ENCODE assay signal across 2 cellular contexts in genomic region chr3:108472011-108472591, GRCh38.
A peak's percentile ranks its signal among the peaks of the same experiment; 100 is the strongest.
TF ChIP-seq lines count a peak whose summit lies in the region.

No MANE protein-coding gene starts in this region.

TF ChIP-seq in A549, 52 proteins besides CTCF, POLR2A, EP300 and RAD21 (continued from another document):
- TF ChIP-seq, protein P1, sequence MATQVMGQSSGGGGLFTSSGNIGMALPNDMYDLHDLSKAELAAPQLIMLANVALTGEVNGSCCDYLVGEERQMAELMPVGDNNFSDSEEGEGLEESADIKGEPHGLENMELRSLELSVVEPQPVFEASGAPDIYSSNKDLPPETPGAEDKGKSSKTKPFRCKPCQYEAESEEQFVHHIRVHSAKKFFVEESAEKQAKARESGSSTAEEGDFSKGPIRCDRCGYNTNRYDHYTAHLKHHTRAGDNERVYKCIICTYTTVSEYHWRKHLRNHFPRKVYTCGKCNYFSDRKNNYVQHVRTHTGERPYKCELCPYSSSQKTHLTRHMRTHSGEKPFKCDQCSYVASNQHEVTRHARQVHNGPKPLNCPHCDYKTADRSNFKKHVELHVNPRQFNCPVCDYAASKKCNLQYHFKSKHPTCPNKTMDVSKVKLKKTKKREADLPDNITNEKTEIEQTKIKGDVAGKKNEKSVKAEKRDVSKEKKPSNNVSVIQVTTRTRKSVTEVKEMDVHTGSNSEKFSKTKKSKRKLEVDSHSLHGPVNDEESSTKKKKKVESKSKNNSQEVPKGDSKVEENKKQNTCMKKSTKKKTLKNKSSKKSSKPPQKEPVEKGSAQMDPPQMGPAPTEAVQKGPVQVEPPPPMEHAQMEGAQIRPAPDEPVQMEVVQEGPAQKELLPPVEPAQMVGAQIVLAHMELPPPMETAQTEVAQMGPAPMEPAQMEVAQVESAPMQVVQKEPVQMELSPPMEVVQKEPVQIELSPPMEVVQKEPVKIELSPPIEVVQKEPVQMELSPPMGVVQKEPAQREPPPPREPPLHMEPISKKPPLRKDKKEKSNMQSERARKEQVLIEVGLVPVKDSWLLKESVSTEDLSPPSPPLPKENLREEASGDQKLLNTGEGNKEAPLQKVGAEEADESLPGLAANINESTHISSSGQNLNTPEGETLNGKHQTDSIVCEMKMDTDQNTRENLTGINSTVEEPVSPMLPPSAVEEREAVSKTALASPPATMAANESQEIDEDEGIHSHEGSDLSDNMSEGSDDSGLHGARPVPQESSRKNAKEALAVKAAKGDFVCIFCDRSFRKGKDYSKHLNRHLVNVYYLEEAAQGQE (IDR thresholded peaks at IDR 0.05), result no peak
- TF ChIP-seq, protein P2, sequence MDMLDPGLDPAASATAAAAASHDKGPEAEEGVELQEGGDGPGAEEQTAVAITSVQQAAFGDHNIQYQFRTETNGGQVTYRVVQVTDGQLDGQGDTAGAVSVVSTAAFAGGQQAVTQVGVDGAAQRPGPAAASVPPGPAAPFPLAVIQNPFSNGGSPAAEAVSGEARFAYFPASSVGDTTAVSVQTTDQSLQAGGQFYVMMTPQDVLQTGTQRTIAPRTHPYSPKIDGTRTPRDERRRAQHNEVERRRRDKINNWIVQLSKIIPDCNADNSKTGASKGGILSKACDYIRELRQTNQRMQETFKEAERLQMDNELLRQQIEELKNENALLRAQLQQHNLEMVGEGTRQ (IDR thresholded peaks at IDR 0.05), result no peak
- TF ChIP-seq ZFP36 (IDR thresholded peaks at IDR 0.05; ENCODE audit: borderline replicate concordance, partially characterized antibody) (no peak), CHD4 (IDR thresholded peaks at IDR 0.05; ENCODE audit: borderline replicate concordance) (no peak), GATA3 (IDR thresholded peaks at IDR 0.05; ENCODE audit: borderline replicate concordance) (peak; percentile 40; the same call in 1 of the 2 replicates), ZNF302 (CRISPR knock-in tag; IDR thresholded peaks at IDR 0.05) (no peak), RCOR1 (IDR thresholded peaks at IDR 0.05; ENCODE audit: low read depth, low read length) (no peak), NR3C1 (IDR thresholded peaks at IDR 0.05) (no peak), JUNB (IDR thresholded peaks at IDR 0.05) (peak; percentile 80), CBX2 (IDR thresholded peaks at IDR 0.05; ENCODE audit: borderline replicate concordance, low read depth) (no peak), RNF2 (IDR thresholded peaks at IDR 0.05; ENCODE audit: borderline replicate concordance, low read depth) (no peak), HOXB5 (CRISPR knock-in tag; IDR thresholded peaks at IDR 0.05) (no peak), TFCP2L1 (CRISPR knock-in tag; IDR thresholded peaks at IDR 0.05) (no peak), FOSL2 (IDR thresholded peaks at IDR 0.05) (peak; percentile 45), FOSL2 (CRISPR knock-in tag; IDR thresholded peaks at IDR 0.05) (peak; percentile 86), HOXB13 (CRISPR knock-in tag; IDR thresholded peaks at IDR 0.05; ENCODE audit: low read depth) (no peak), EHMT2 (IDR thresholded peaks at IDR 0.05; ENCODE audit: low read depth) (no peak), TP53 (CRISPR knock-in tag; IDR thresholded peaks at IDR 0.05) (no peak), MYC (IDR thresholded peaks at IDR 0.05; ENCODE audit: borderline replicate concordance, low read length) (no peak), JUN (IDR thresholded peaks at IDR 0.05) (peak; percentile 37 to 59; a peak in 2 of 5 replicates), MAFK (IDR thresholded peaks at IDR 0.05; ENCODE audit: partially characterized antibody) (no peak), CEBPB (IDR thresholded peaks at IDR 0.05) (peak in 1 of 2 experiments; percentile 24; a peak in 1 of 4 replicates), HDAC2 (IDR thresholded peaks at IDR 0.05) (no peak), BHLHE40 (IDR thresholded peaks at IDR 0.05; ENCODE audit: low read depth, low read length) (no peak), FOSB (CRISPR knock-in tag; IDR thresholded peaks at IDR 0.05) (no peak), EHF (CRISPR knock-in tag; IDR thresholded peaks at IDR 0.05) (no peak)
- TF ChIP-seq, protein P3, sequence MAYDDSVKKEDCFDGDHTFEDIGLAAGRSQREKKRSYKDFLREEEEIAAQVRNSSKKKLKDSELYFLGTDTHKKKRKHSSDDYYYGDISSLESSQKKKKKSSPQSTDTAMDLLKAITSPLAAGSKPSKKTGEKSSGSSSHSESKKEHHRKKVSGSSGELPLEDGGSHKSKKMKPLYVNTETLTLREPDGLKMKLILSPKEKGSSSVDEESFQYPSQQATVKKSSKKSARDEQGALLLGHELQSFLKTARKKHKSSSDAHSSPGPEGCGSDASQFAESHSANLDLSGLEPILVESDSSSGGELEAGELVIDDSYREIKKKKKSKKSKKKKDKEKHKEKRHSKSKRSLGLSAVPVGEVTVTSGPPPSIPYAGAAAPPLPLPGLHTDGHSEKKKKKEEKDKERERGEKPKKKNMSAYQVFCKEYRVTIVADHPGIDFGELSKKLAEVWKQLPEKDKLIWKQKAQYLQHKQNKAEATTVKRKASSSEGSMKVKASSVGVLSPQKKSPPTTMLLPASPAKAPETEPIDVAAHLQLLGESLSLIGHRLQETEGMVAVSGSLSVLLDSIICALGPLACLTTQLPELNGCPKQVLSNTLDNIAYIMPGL (CRISPR knock-in tag; IDR thresholded peaks at IDR 0.05; ENCODE audit: borderline replicate concordance), result no peak
- TF ChIP-seq, protein P4, sequence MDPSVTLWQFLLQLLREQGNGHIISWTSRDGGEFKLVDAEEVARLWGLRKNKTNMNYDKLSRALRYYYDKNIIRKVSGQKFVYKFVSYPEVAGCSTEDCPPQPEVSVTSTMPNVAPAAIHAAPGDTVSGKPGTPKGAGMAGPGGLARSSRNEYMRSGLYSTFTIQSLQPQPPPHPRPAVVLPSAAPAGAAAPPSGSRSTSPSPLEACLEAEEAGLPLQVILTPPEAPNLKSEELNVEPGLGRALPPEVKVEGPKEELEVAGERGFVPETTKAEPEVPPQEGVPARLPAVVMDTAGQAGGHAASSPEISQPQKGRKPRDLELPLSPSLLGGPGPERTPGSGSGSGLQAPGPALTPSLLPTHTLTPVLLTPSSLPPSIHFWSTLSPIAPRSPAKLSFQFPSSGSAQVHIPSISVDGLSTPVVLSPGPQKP (IDR thresholded peaks at IDR 0.05; ENCODE audit: low read depth, low read length), result no peak

TF ChIP-seq in GM23338, 12 proteins besides CTCF, POLR2A, EP300 and RAD21 (continued from another document):
- TF ChIP-seq ZNF462 (CRISPR knock-in tag; IDR thresholded peaks at IDR 0.05) (no peak), CREB1 (CRISPR knock-in tag; IDR thresholded peaks at IDR 0.05; ENCODE audit: low read depth) (no peak), ZNF114 (CRISPR knock-in tag; IDR thresholded peaks at IDR 0.05) (no peak), STAT1 (IDR thresholded peaks at IDR 0.05; ENCODE audit: unreplicated experiment) (no peak), NANOG (IDR thresholded peaks at IDR 0.05; ENCODE audit: borderline replicate concordance) (no peak)
- TF ChIP-seq, protein P1 (IDR thresholded peaks at IDR 0.05; ENCODE audit: unreplicated experiment), result no peak
